In genomic region chr20:20076297-20077065, GRCh38 we compare ENCODE assay signal across 14 cellular contexts. TPM values are rescaled to one million over a fixed set of nuclear protein-coding genes. Genes with fewer than 3 reads are reported as not detected.
A peak's percentile ranks its signal among the peaks of the same experiment; 100 is the strongest.
DNase-seq lines count a peak whose midpoint lies in the region; ATAC-seq lines count a peak whose summit lies in the region.
"Had no signal": no experiment of that assay in that cellular context is flagged by ENCODE, and none has a peak within 500 bp of the region (broad histone marks: within the 10 kb centered on the region; RNA-seq: fewer than 3 reads in every experiment).

No MANE protein-coding gene starts in this region.

- no peak overlapping the region for H3K27ac ChIP-seq in substantia nigra (ENCODE audit: low read depth, low read length, poor library complexity, severe bottlenecking)
- H3K27ac ChIP-seq: uterus had no signal

- H3K9ac ChIP-seq in adipocyte (ENCODE audit: low read length), result no peak overlapping the region

- H3K27me3 Mint-ChIP-seq in activated CD4-positive, alpha-beta T cell treated with anti-CD3 and anti-CD28 coated beads for 36 hours, result peaks cover 8% of the 10 kb centered on the region
- peaks cover 15% of the 10 kb centered on the region for H3K27me3 Mint-ChIP-seq in activated CD4-positive, alpha-beta T cell treated with anti-CD3 and anti-CD28 coated beads, Interleukin-2, amount 10 ng/mL, durations not matched to agents 24 days and 14 days

- H3K4me3 Mint-ChIP-seq in activated CD4-positive, alpha-beta T cell treated with anti-CD3 and anti-CD28 coated beads for 36 hours, result no peak overlapping the region
- H3K4me3 Mint-ChIP-seq in activated CD4-positive, alpha-beta T cell treated with anti-CD3 and anti-CD28 coated beads, Interleukin-2, amount 10 ng/mL, durations not matched to agents 24 days and 14 days, result no peak overlapping the region
- H3K4me3 Mint-ChIP-seq: B cell, T-helper 17 cell had no signal

- no peaks in the 10 kb centered on the region for H3K36me3 ChIP-seq in adipocyte (ENCODE audit: control insufficient read depth, insufficient read depth, low read length, severe bottlenecking)
- H3K36me3 ChIP-seq: uterus had no signal

- no peaks in the 10 kb centered on the region for H3K36me3 Mint-ChIP-seq in activated CD4-positive, alpha-beta T cell treated with anti-CD3 and anti-CD28 coated beads for 36 hours (ENCODE audit: low read depth)
- no peaks in the 10 kb centered on the region for H3K36me3 Mint-ChIP-seq in activated CD4-positive, alpha-beta T cell treated with anti-CD3 and anti-CD28 coated beads, Interleukin-2, amount 10 ng/mL, durations not matched to agents 24 days and 14 days (ENCODE audit: low read depth)

- H3K9me3 ChIP-seq in adipocyte (ENCODE audit: control insufficient read depth, low read length), result no peaks in the 10 kb centered on the region
- H3K9me3 ChIP-seq: uterus had no signal

- intact Hi-C loops in activated CD4-positive, alpha-beta T cell treated with anti-CD3 and anti-CD28 coated beads for 36 hours (cut with DNase I, micrococcal nuclease), result no loop called here
- intact Hi-C loops in activated CD4-positive, alpha-beta T cell treated with anti-CD3 and anti-CD28 coated beads, Interleukin-2, amount 10 ng/mL, durations not matched to agents 24 days and 14 days (cut with micrococcal nuclease), result no loop called here

- H3K9me3 Mint-ChIP-seq in activated CD4-positive, alpha-beta T cell treated with anti-CD3 and anti-CD28 coated beads for 36 hours (ENCODE audit: low read depth), result no peaks in the 10 kb centered on the region
- no peaks in the 10 kb centered on the region for H3K9me3 Mint-ChIP-seq in activated CD4-positive, alpha-beta T cell treated with anti-CD3 and anti-CD28 coated beads, Interleukin-2, amount 10 ng/mL, durations not matched to agents 24 days and 14 days

- peaks cover 9% of the 10 kb centered on the region for H3K27me3 ChIP-seq in adipocyte (replicated peaks; ENCODE audit: control insufficient read depth, insufficient read depth, low read length)
- H3K27me3 ChIP-seq: uterus had no signal

- ATAC-seq in activated CD4-positive, alpha-beta T cell treated with anti-CD3 and anti-CD28 coated beads for 36 hours, result no peak
- ATAC-seq in GM21786 (IDR thresholded peaks at IDR 0.05; ENCODE audit: unreplicated experiment), result no peak
- no peak for ATAC-seq in GM18873 (IDR thresholded peaks at IDR 0.05; ENCODE audit: low FRiP score, unreplicated experiment)
- ATAC-seq: T-helper 17 cell had no signal

- H3K27ac Mint-ChIP-seq in activated CD4-positive, alpha-beta T cell treated with anti-CD3 and anti-CD28 coated beads for 36 hours, result no peak overlapping the region
- H3K27ac Mint-ChIP-seq in activated CD4-positive, alpha-beta T cell treated with anti-CD3 and anti-CD28 coated beads, Interleukin-2, amount 10 ng/mL, durations not matched to agents 24 days and 14 days, result no peak overlapping the region
- H3K27ac Mint-ChIP-seq: B cell, T-helper 17 cell had no signal

- no peak overlapping the region for H3K4me3 ChIP-seq in adipocyte (ENCODE audit: low read length)
- H3K4me3 ChIP-seq: uterus had no signal

- peaks cover 2% of the 10 kb centered on the region for H3K4me1 ChIP-seq in adipocyte (ENCODE audit: control insufficient read depth, insufficient read depth, low read length)
- H3K4me1 ChIP-seq: uterus had no signal

- POLR2A ChIA-PET in activated CD4-positive, alpha-beta T cell treated with anti-CD3 and anti-CD28 coated beads for 36 hours (lab: Charles Lee), result no interaction called here

- CTCF ChIA-PET in activated CD4-positive, alpha-beta T cell treated with anti-CD3 and anti-CD28 coated beads for 36 hours (lab: Charles Lee), result no interaction called here

- DNase-seq in activated CD4-positive, alpha-beta T cell treated with anti-CD3 and anti-CD28 coated beads for 36 hours, result peak; percentile 9
- DNase-seq in activated CD4-positive, alpha-beta T cell treated with anti-CD3 and anti-CD28 coated beads, Interleukin-2, amount 10 ng/mL, durations not matched to agents 24 days and 14 days, result no peak
- peak; percentile 36 for DNase-seq in adipocyte (ENCODE audit: low read depth)
- peak; percentile 35 for DNase-seq in glomerular visceral epithelial cell (ENCODE audit: extremely low spot score)
- DNase-seq in substantia nigra (lab: John Stamatoyannopoulos, UW), result peak in 48 of 49 donors; percentile 15 to 95 (median 75)
- DNase-seq in NCI-H526 (lab: John Stamatoyannopoulos, UW), result no peak
- DNase-seq: Karpas-422, NCI-H748 treated with DMSO at 0.1 percent for 48 hours, T-helper 17 cell, uterus had no signal

- H3K4me1 Mint-ChIP-seq in activated CD4-positive, alpha-beta T cell treated with anti-CD3 and anti-CD28 coated beads for 36 hours, result no peaks in the 10 kb centered on the region
- no peaks in the 10 kb centered on the region for H3K4me1 Mint-ChIP-seq in activated CD4-positive, alpha-beta T cell treated with anti-CD3 and anti-CD28 coated beads, Interleukin-2, amount 10 ng/mL, durations not matched to agents 24 days and 14 days
- H3K4me1 Mint-ChIP-seq: B cell had no signal

RNA-seq across cellular contexts. Expression of gene CFAP61, which starts 24.1 kb away (rescaled TPM):
- under 1 TPM; 0.39 to 0.51 TPM for total RNA-seq in activated CD4-positive, alpha-beta T cell treated with anti-CD3 and anti-CD28 coated beads for 36 hours
- not detected in 2 replicates for total RNA-seq in activated CD4-positive, alpha-beta T cell treated with anti-CD3 and anti-CD28 coated beads, Interleukin-2, amount 10 ng/mL, durations not matched to agents 24 days and 14 days
- total RNA-seq: B cell, omental fat pad, T-helper 17 cell had no signal

RNA-seq across cellular contexts. Expression of gene CRNKL1, which starts 24.2 kb away (rescaled TPM):
- 10 to 100 TPM; 19.9 to 22.2 TPM for total RNA-seq in activated CD4-positive, alpha-beta T cell treated with anti-CD3 and anti-CD28 coated beads for 36 hours
- 22.7 and 25.1 TPM in 2 replicates for total RNA-seq in activated CD4-positive, alpha-beta T cell treated with anti-CD3 and anti-CD28 coated beads, Interleukin-2, amount 10 ng/mL, durations not matched to agents 24 days and 14 days

RNA-seq across cellular contexts. Expression of gene NAA20, which starts 59.3 kb away (rescaled TPM):
- 10 to 100 TPM; 58.6 to 88.7 TPM for total RNA-seq in activated CD4-positive, alpha-beta T cell treated with anti-CD3 and anti-CD28 coated beads for 36 hours
- total RNA-seq in activated CD4-positive, alpha-beta T cell treated with anti-CD3 and anti-CD28 coated beads, Interleukin-2, amount 10 ng/mL, durations not matched to agents 24 days and 14 days, result 85.4 and 96.4 TPM in 2 replicates

Comparison
In these comparisons a context has a peak if more than half of its experiments do, and no peak if none do; other contexts are left out.
1. DNase-seq: peak in activated CD4-positive, alpha-beta T cell treated with anti-CD3 and anti-CD28 coated beads for 36 hours (single experiment), adipocyte (single experiment), glomerular visceral epithelial cell (single experiment) and substantia nigra (48 of 49); none in activated CD4-positive, alpha-beta T cell treated with anti-CD3 and anti-CD28 coated beads, Interleukin-2, amount 10 ng/mL, durations not matched to agents 24 days and 14 days (single experiment) and NCI-H526 (0 of 2).